In the genomic region with DNA sequence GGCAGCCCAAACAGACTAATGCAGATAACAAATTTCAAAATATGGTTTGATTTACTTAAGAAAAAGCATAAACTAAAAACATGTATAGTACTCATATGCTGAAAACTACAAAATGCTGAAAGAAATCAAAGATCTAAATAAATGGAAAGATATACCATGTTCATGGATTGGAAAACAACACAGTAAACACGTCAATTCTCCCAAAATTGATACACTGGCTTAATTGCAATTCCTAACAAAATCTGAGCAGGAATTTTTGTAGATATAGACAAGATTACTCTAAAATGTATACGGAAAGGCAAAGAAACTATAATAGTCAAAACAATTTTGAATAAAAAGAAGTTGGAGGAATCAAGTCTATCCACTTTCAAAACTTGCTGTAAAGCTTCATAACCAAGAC, we compare ENCODE assay signal across 31 cellular contexts.
"Had no signal": no experiment of that assay in that cellular context is flagged by ENCODE, and none has a peak within 500 bp of the region (broad histone marks: within the 10 kb centered on the region; RNA-seq: fewer than 3 reads in every experiment).

No MANE protein-coding gene starts in this region.

- H3K27ac ChIP-seq: ascending aorta, cardiac muscle cell, WERI-Rb-1 had no signal

- H3K4me3 ChIP-seq: ascending aorta, cardiac muscle cell had no signal

- ATAC-seq: activated CD4-positive, alpha-beta T cell treated with anti-CD3 and anti-CD28 coated beads for 36 hours; activated CD4-positive, CD25-positive, alpha-beta regulatory T cell treated with anti-CD3 and anti-CD28 coated beads, Interleukin-2, amount 50 U/mL, for 24 hours; activated CD8-positive, alpha-beta memory T cell treated with anti-CD3 and anti-CD28 coated beads, Interleukin-2, amount 10 ng/mL, durations not matched to agents 7 days and 5 days; activated CD8-positive, alpha-beta T cell treated with anti-CD3 and anti-CD28 coated beads, Interleukin-2, amount 10 ng/mL, durations not matched to agents 7 days and 5 days; activated naive CD8-positive, alpha-beta T cell treated with anti-CD3 and anti-CD28 coated beads, Interleukin-2, amount 50 U/mL, for 24 hours; WTC11 had no signal

- H3K36me3 ChIP-seq: ascending aorta, cardiac muscle cell had no signal

- H3K4me1 ChIP-seq: ascending aorta had no signal

- H3K27me3 ChIP-seq: ascending aorta, cardiac muscle cell had no signal

- DNase-seq: activated CD4-positive, alpha-beta memory T cell treated with anti-CD3 and anti-CD28 coated beads, Interleukin-2, amount 10 ng/mL, durations not matched to agents 7 days and 5 days; activated CD4-positive, alpha-beta T cell treated with anti-CD3 and anti-CD28 coated beads for 1 hour; activated CD4-positive, alpha-beta T cell treated with anti-CD3 and anti-CD28 coated beads for 36 hours; activated CD4-positive, alpha-beta T cell treated with anti-CD3 and anti-CD28 coated beads for 48 hours; activated CD4-positive, alpha-beta T cell treated with anti-CD3 and anti-CD28 coated beads, Interleukin-2, amount 10 ng/mL, durations not matched to agents 7 days and 5 days; activated CD4-positive, alpha-beta T cell treated with anti-CD3 and anti-CD28 coated beads, Interleukin-2, amount 50 U/mL, for 48 hours; activated CD4-positive, CD25-positive, alpha-beta regulatory T cell; activated CD8-positive, alpha-beta memory T cell treated with anti-CD3 and anti-CD28 coated beads for 24 hours; activated CD8-positive, alpha-beta memory T cell treated with anti-CD3 and anti-CD28 coated beads, Interleukin-2, amount 10 ng/mL, durations not matched to agents 7 days and 5 days; activated CD8-positive, alpha-beta T cell treated with anti-CD3 and anti-CD28 coated beads, Interleukin-2, amount 10 ng/mL, durations not matched to agents 7 days and 5 days; activated effector memory CD4-positive, alpha-beta T cell treated with Interleukin-2 at 50 U/mL for 16 hours; activated gamma-delta T cell; activated naive CD4-positive, alpha-beta T cell treated with anti-CD3 and anti-CD28 coated beads, Interleukin-2, amount 10 ng/mL, durations not matched to agents 7 days and 5 days; activated naive CD4-positive, alpha-beta T cell treated with Interleukin-2 at 50 U/mL for 16 hours; activated naive CD8-positive, alpha-beta T cell treated with anti-CD3 and anti-CD28 coated beads, Interleukin-2, amount 10 ng/mL, durations not matched to agents 7 days and 5 days; activated naive CD8-positive, alpha-beta T cell treated with anti-CD3 and anti-CD28 coated beads, Interleukin-2, amount 50 U/mL, for 24 hours; activated T-cell treated with anti-CD3 and anti-CD28 coated beads, Interleukin-2, amount 50 U/mL, for 24 hours; activated T-cell treated with anti-CD3 and anti-CD28 coated beads, Interleukin-2, amount 50 U/mL, for 48 hours; amygdala; anterior cingulate cortex; caudate nucleus; cerebellar nuclear complex; T-helper 2 cell; T-helper 9 cell; WERI-Rb-1 had no signal

- FAIRE-seq: bronchial epithelial cell, TTC549 had no signal
